In the genomic region with DNA sequence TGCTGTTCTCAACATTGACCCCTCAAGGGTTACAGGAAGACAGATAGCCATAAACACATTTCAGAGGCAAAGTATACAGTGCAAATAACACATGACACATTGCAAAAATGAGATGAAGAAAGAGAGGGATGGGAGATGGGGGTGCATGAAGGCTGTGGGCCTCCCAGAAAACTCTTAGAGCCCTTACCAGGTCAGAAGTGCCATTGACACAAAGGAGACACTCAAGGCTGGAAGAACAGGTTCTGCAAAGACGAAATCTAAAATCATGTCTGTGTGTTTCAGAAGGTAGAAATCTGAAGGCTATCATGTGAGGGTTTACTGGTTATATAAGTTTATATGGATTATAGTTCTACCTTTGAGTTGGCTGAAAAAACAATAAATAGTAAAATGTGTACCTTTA, we compare ENCODE assay signal across 28 cellular contexts.
"Had no signal": no experiment of that assay in that cellular context is flagged by ENCODE, and none has a peak within 500 bp of the region (broad histone marks: within the 10 kb centered on the region; RNA-seq: fewer than 3 reads in every experiment).

No MANE protein-coding gene starts in this region.

- H3K9me3 ChIP-seq: adrenal gland, body of pancreas, breast epithelium, Peyer's patch, SJSA1, SK-N-SH had no signal

- DNase-seq: activated CD4-positive, alpha-beta memory T cell treated with anti-CD3 and anti-CD28 coated beads for 36 hours; activated CD4-positive, alpha-beta T cell treated with anti-CD3 and anti-CD28 coated beads for 4 hours; activated CD4-positive, alpha-beta T cell treated with anti-CD3 and anti-CD28 coated beads, Interleukin-2, amount 50 U/mL, for 1 hour; activated effector memory CD4-positive, alpha-beta T cell treated with Interleukin-2 at 50 U/mL for 16 hours; activated naive CD4-positive, alpha-beta T cell treated with Interleukin-2 at 50 U/mL for 16 hours; activated T-cell treated with anti-CD3 and anti-CD28 coated beads for 4 hours; activated T-cell treated with anti-CD3 and anti-CD28 coated beads, Interleukin-2, amount 50 U/mL, for 4 hours; adrenal gland; body of pancreas; Karpas-422; NCI-H1105; NCI-H1417 treated with DMSO at 0.1 percent for 48 hours; NCI-H187 treated with DMSO at 0.1 percent for 48 hours; NCI-H2081; NCI-H510A; NCI-H526; NCI-H748 treated with DMSO at 0.1 percent for 48 hours; NK-92 treated with Interleukin-12 subunit alpha and Interleukin-12 subunit beta, amount 100 ng/mL, for 24 hours; PC-3; Peyer's patch; RPMI8226; SHP77 treated with DMSO at 0.1 percent for 48 hours; SK-N-SH had no signal

- ATAC-seq: activated CD4-positive, CD25-positive, alpha-beta regulatory T cell treated with anti-CD3 and anti-CD28 coated beads, Interleukin-2, amount 50 U/mL, for 24 hours; activated naive CD4-positive, alpha-beta T cell treated with anti-CD3 and anti-CD28 coated beads, Interleukin-2, amount 50 U/mL, for 72 hours; activated T-cell treated with anti-CD3 and anti-CD28 coated beads, Interleukin-2, amount 50 U/mL, for 4 hours; body of pancreas; PC-3; WTC11 had no signal

- H3K36me3 ChIP-seq: adrenal gland, breast epithelium, SJSA1 had no signal

- H3K27me3 ChIP-seq: adrenal gland, body of pancreas, breast epithelium, Peyer's patch, SJSA1 had no signal

- H3K4me3 ChIP-seq: adrenal gland, body of pancreas, breast epithelium, Peyer's patch, SJSA1 had no signal

- H3K4me1 ChIP-seq: adrenal gland, body of pancreas, breast epithelium, Peyer's patch, SJSA1 had no signal

- H3K27ac ChIP-seq: adrenal gland, body of pancreas, breast epithelium, Peyer's patch, SJSA1 had no signal

- H3K4me2 ChIP-seq: SK-N-SH had no signal

- H3K9ac ChIP-seq: SK-N-SH had no signal
